In genomic region chr10:15106352-15107013, GRCh38 we compare ENCODE assay signal across 8 cellular contexts. TPM values are rescaled to one million over a fixed set of nuclear protein-coding genes. Genes with fewer than 3 reads are reported as not detected.
DNase-seq lines count a peak whose midpoint lies in the region; ATAC-seq and TF ChIP-seq lines count a peak whose summit lies in the region.

No MANE protein-coding gene starts in this region.

- H3K4me1 Mint-ChIP-seq in activated CD4-positive, alpha-beta T cell treated with anti-CD3 and anti-CD28 coated beads, Interleukin-2, amount 10 ng/mL, durations not matched to agents 24 days and 14 days = peaks cover 6% of the 10 kb centered on the region

- peak overlapping the region; percentile 20 for H3K27ac Mint-ChIP-seq in activated CD4-positive, alpha-beta T cell treated with anti-CD3 and anti-CD28 coated beads, Interleukin-2, amount 10 ng/mL, durations not matched to agents 24 days and 14 days

- H3K27me3 Mint-ChIP-seq in activated CD4-positive, alpha-beta T cell treated with anti-CD3 and anti-CD28 coated beads, Interleukin-2, amount 10 ng/mL, durations not matched to agents 24 days and 14 days = no peaks in the 10 kb centered on the region

- peaks cover 50% of the 10 kb centered on the region for H3K36me3 Mint-ChIP-seq in activated CD4-positive, alpha-beta T cell treated with anti-CD3 and anti-CD28 coated beads, Interleukin-2, amount 10 ng/mL, durations not matched to agents 24 days and 14 days (ENCODE audit: low read depth)

- no peak overlapping the region for H3K9ac ChIP-seq in colonic mucosa (ENCODE audit: low read depth in 2 of 2, low read length in 2 of 2)

- no peak overlapping the region for H3K27ac ChIP-seq in colonic mucosa
- H3K27ac ChIP-seq in lower lobe of right lung = no peak overlapping the region

- DNase-seq in SIG-M5 treated with dmso at 0.1 percent for 504 hours (lab: John Stamatoyannopoulos, UW; ENCODE audit: unreplicated experiment) (peak; percentile 65), SIG-M5 (lab: John Stamatoyannopoulos, UW) (no peak), NCI-H446 treated with DMSO at 0.1 percent for 48 hours (lab: John Stamatoyannopoulos, UW) (peak; percentile 12), colonic mucosa (peak; percentile 84), lower lobe of right lung (peak; percentile 77)
- peak; percentile 90 for DNase-seq in activated CD4-positive, alpha-beta T cell treated with anti-CD3 and anti-CD28 coated beads, Interleukin-2, amount 10 ng/mL, durations not matched to agents 24 days and 14 days
- DNase-seq in stimulated activated CD8-positive, alpha-beta memory T cell treated with anti-CD3 and anti-CD28 coated beads, Interleukin-15, amount 100 ng/mL, for 1 hour (ENCODE audit: low read depth) = peak; percentile 52

- H3K4me1 ChIP-seq in colonic mucosa (no peaks in the 10 kb centered on the region), lower lobe of right lung (peaks cover 5% of the 10 kb centered on the region)

- no peaks in the 10 kb centered on the region for H3K27me3 ChIP-seq in colonic mucosa
- H3K27me3 ChIP-seq in lower lobe of right lung (ENCODE audit: low read depth) = no peaks in the 10 kb centered on the region

- peaks cover 14% of the 10 kb centered on the region for H3K36me3 ChIP-seq in colonic mucosa
- H3K36me3 ChIP-seq in lower lobe of right lung = peaks cover 85% of the 10 kb centered on the region

- H3K4me3 ChIP-seq in colonic mucosa = no peak overlapping the region
- no peak overlapping the region for H3K4me3 ChIP-seq in lower lobe of right lung

- intact Hi-C loops in activated CD4-positive, alpha-beta T cell treated with anti-CD3 and anti-CD28 coated beads, Interleukin-2, amount 10 ng/mL, durations not matched to agents 24 days and 14 days (cut with micrococcal nuclease) = loop anchor here (1.0 to 2.0 kb wide), 2 partner anchors 115 to 608 kb away; no protein-coding TSS in a partner anchor
- intact Hi-C loops in colonic mucosa (cut with DNase I) = loop anchor here (10.0 kb wide), 1 partner anchor 612 kb away; no protein-coding TSS in a partner anchor
- intact Hi-C loops in lower lobe of right lung (cut with DNase I) = no loop called here

- ATAC-seq in HG02943 (IDR thresholded peaks at IDR 0.05; ENCODE audit: low read depth, unreplicated experiment) (peak; percentile 75), lower lobe of right lung (peak; percentile 93 to 95)

- TF ChIP-seq CTCF in colonic mucosa (IDR thresholded peaks at IDR 0.05) (peak; percentile 92), lower lobe of right lung (IDR thresholded peaks at IDR 0.05) (peak; percentile 88)

- H3K9me3 ChIP-seq in colonic mucosa = no peaks in the 10 kb centered on the region
- H3K9me3 ChIP-seq in lower lobe of right lung = no peaks in the 10 kb centered on the region

- H3K9me3 Mint-ChIP-seq in activated CD4-positive, alpha-beta T cell treated with anti-CD3 and anti-CD28 coated beads, Interleukin-2, amount 10 ng/mL, durations not matched to agents 24 days and 14 days = no peaks in the 10 kb centered on the region

- no peak overlapping the region for H3K4me3 Mint-ChIP-seq in activated CD4-positive, alpha-beta T cell treated with anti-CD3 and anti-CD28 coated beads, Interleukin-2, amount 10 ng/mL, durations not matched to agents 24 days and 14 days

RNA-seq across cellular contexts. Expression of gene RPP38, which starts 9.3 kb away (rescaled TPM):
- total RNA-seq in activated CD4-positive, alpha-beta T cell treated with anti-CD3 and anti-CD28 coated beads, Interleukin-2, amount 10 ng/mL, durations not matched to agents 24 days and 14 days = 22.6 and 23.3 TPM in 2 replicates
- 10 to 100 TPM; 17.1 to 17.8 TPM for total RNA-seq in colonic mucosa
- 16.9 TPM for total RNA-seq in lower lobe of right lung

RNA-seq across cellular contexts. Expression of gene ACBD7, which starts 17.9 kb away (rescaled TPM):
- 1.0 and 1.3 TPM in 2 replicates for total RNA-seq in activated CD4-positive, alpha-beta T cell treated with anti-CD3 and anti-CD28 coated beads, Interleukin-2, amount 10 ng/mL, durations not matched to agents 24 days and 14 days
- under 1 TPM; 0.44 to 0.98 TPM for total RNA-seq in colonic mucosa
- total RNA-seq in lower lobe of right lung = not detected
